9 cellular contexts compared by ENCODE assay signal in genomic region chr6:81766482-81767069, GRCh38. TPM values are rescaled to one million over a fixed set of nuclear protein-coding genes. Genes with fewer than 3 reads are reported as not detected.
DNase-seq lines count a peak whose midpoint lies in the region; FAIRE-seq and TF ChIP-seq lines count a peak whose summit lies in the region.
"Had no signal": no experiment of that assay in that cellular context is flagged by ENCODE, and none has a peak within 500 bp of the region (broad histone marks: within the 10 kb centered on the region; RNA-seq: fewer than 3 reads in every experiment).

No MANE protein-coding gene starts in this region.

- no peaks in the 10 kb centered on the region for H3K36me3 ChIP-seq in bronchial epithelial cell (ENCODE audit: control insufficient read depth, insufficient read depth, low read length)
- no peaks in the 10 kb centered on the region for H3K36me3 ChIP-seq in neutrophil
- H3K36me3 ChIP-seq in stomach: no peaks in the 10 kb centered on the region

- peak in 2 of 3 experiments; percentile 15 to 27 for DNase-seq in NCI-H1417 (lab: John Stamatoyannopoulos, UW)
- no peak for DNase-seq in NCI-H1417 treated with DMSO at 0.1 percent for 48 hours (lab: John Stamatoyannopoulos, UW)
- DNase-seq in KG1 (lab: John Stamatoyannopoulos, UW): peak; percentile 52
- peak; percentile 64 for DNase-seq in bronchial epithelial cell (ENCODE audit: low read depth)
- no peak for DNase-seq in activated CD4-positive, alpha-beta T cell treated with anti-CD3 and anti-CD28 coated beads, Interleukin-2, amount 50 U/mL, for 4 hours
- DNase-seq in stomach: no peak
- DNase-seq in stimulated activated naive CD4-positive, alpha-beta T cell treated with Interleukin-2 at 50 U/mL for 16 hours (lab: John Stamatoyannopoulos, UW): no peak

- H3K4me1 ChIP-seq in neutrophil (ENCODE audit: control insufficient read depth in 1 of 2, insufficient read depth in 1 of 2, low read depth in 1 of 2, low read length in 1 of 2) (peaks cover 43 to 47% of the 10 kb centered on the region in 2 experiments), stomach (peaks cover 7 to 27% (median 18%) of the 10 kb centered on the region in 4 donors)

- no peaks in the 10 kb centered on the region for H3K27me3 ChIP-seq in bronchial epithelial cell (ENCODE audit: control insufficient read depth, insufficient read depth, low read length)
- H3K27me3 ChIP-seq in neutrophil: no peaks in the 10 kb centered on the region
- H3K27me3 ChIP-seq in stomach: peaks cover 0 to 4% (median 0%) of the 10 kb centered on the region in 3 donors

- H3K27ac ChIP-seq in neutrophil: peak overlapping the region; percentile 70
- H3K27ac ChIP-seq in stomach: peak overlapping the region in 2 of 5 donors; percentile 55 to 63
- H3K27ac ChIP-seq: 22Rv1 had no signal

- 2 to 12% (median 10%) methylated on average over 3 of the region's 3 CpGs for WGBS in stomach, 5 donors

- TF ChIP-seq CTCF in bronchial epithelial cell (IDR thresholded peaks at IDR 0.05; ENCODE audit: insufficient read depth, low read length, severe bottlenecking) (no peak), neutrophil (IDR thresholded peaks at IDR 0.05) (no peak), stomach (IDR thresholded peaks at IDR 0.05) (no peak)

- no peak for TF ChIP-seq EP300 in stomach (IDR thresholded peaks at IDR 0.05)

- intact Hi-C loops in stomach (cut with DNase I; ENCODE audit: low total_unique reads): no loop called here

- H3K4me3 ChIP-seq in bronchial epithelial cell (ENCODE audit: low read depth, low read length): no peak overlapping the region
- H3K4me3 ChIP-seq in neutrophil (ENCODE audit: low read depth in 1 of 2, low read length in 1 of 2): peak overlapping the region in 1 of 2 experiments; percentile 15
- no peak overlapping the region for H3K4me3 ChIP-seq in stomach

- H3K9me3 ChIP-seq in neutrophil: no peaks in the 10 kb centered on the region
- H3K9me3 ChIP-seq in stomach: no peaks in the 10 kb centered on the region

- TF ChIP-seq POLR2A in stomach (IDR thresholded peaks at IDR 0.05): no peak

- FAIRE-seq in bronchial epithelial cell (lab: Jason Lieb, UNC): no peak

RNA-seq across cellular contexts. Expression of gene TENT5A, which starts 14.1 kb away (rescaled TPM):
- total RNA-seq in bronchial epithelial cell (9.2 and 15.0 TPM in 2 replicates), stomach (10 to 100 TPM in 4 of 5 donors, 1 to 10 TPM in 1; 8.4 to 54.0 (median 19.9) TPM)
- 10 to 100 TPM in 1 of 3 donors, 1 to 10 TPM in 2; 3.7 to 19.4 (median 4.4) TPM for polyA plus RNA-seq in stomach

Comparison
In these comparisons a context has a peak if more than half of its experiments do, and no peak if none do; other contexts are left out.
1. DNase-seq: peak in NCI-H1417 (2 of 3), KG1 (single experiment) and bronchial epithelial cell (single experiment); none in NCI-H1417 treated with DMSO at 0.1 percent for 48 hours (single experiment), activated CD4-positive, alpha-beta T cell treated with anti-CD3 and anti-CD28 coated beads, Interleukin-2, amount 50 U/mL, for 4 hours (0 of 2), stomach (single experiment) and stimulated activated naive CD4-positive, alpha-beta T cell treated with Interleukin-2 at 50 U/mL for 16 hours (single experiment).